Comparison of ENCODE assay signal across 10 cellular contexts in genomic region chr19:38853214-38853613, GRCh38. TPM values are rescaled to one million over a fixed set of nuclear protein-coding genes. Genes with fewer than 3 reads are reported as not detected.
DNase-seq lines count a peak whose midpoint lies in the region; ATAC-seq, FAIRE-seq and TF ChIP-seq lines count a peak whose summit lies in the region.
"Had no signal": no experiment of that assay in that cellular context is flagged by ENCODE, and none has a peak within 500 bp of the region (broad histone marks: within the 10 kb centered on the region; RNA-seq: fewer than 3 reads in every experiment).

No MANE protein-coding gene starts in this region.

- peak overlapping the region; percentile 86; the same call in 1 of the 2 replicates for H3K27ac ChIP-seq in WERI-Rb-1

- H3K27me3 Mint-ChIP-seq in activated CD4-positive, alpha-beta T cell treated with anti-CD3 and anti-CD28 coated beads for 36 hours = no peaks in the 10 kb centered on the region
- peaks cover 26% of the 10 kb centered on the region for H3K27me3 Mint-ChIP-seq in glutamatergic neuron (ENCODE audit: unreplicated experiment)
- H3K27me3 Mint-ChIP-seq in stimulated activated naive B cell treated with anti-CD40 and anti-IgM and Interleukin-4, amounts not matched to agents 10 μg/mL and 1 μg/mL and 100 μg/mL, for 72 hours = no peaks in the 10 kb centered on the region

- CTCF ChIA-PET in activated CD4-positive, alpha-beta T cell treated with anti-CD3 and anti-CD28 coated beads for 36 hours (lab: Charles Lee) = interaction anchor here (0.9 to 1.6 kb wide), 7 partner anchors 11 to 34 kb away, joined by 4 to 10 read pairs (median 6); partner anchors contain the start of gene ECH1

- peak overlapping the region; percentile 89; the same call in 1 of the 2 replicates for H3K4me3 ChIP-seq in WERI-Rb-1 (ENCODE audit: low read depth, low read length)

- H3K9me3 Mint-ChIP-seq in activated CD4-positive, alpha-beta T cell treated with anti-CD3 and anti-CD28 coated beads for 36 hours (ENCODE audit: low read depth) = no peaks in the 10 kb centered on the region
- H3K9me3 Mint-ChIP-seq in glutamatergic neuron (ENCODE audit: unreplicated experiment) = peaks cover 25% of the 10 kb centered on the region
- H3K9me3 Mint-ChIP-seq in stimulated activated naive B cell treated with anti-CD40 and anti-IgM and Interleukin-4, amounts not matched to agents 10 μg/mL and 1 μg/mL and 100 μg/mL, for 72 hours = no peaks in the 10 kb centered on the region

- TF ChIP-seq CTCF in WERI-Rb-1 (IDR thresholded peaks at IDR 0.05; ENCODE audit: low read depth, low read length) (no peak), glutamatergic neuron (IDR thresholded peaks at IDR 0.05; ENCODE audit: partially characterized antibody, unreplicated experiment) (no peak)

- H3K36me3 Mint-ChIP-seq in activated CD4-positive, alpha-beta T cell treated with anti-CD3 and anti-CD28 coated beads for 36 hours (ENCODE audit: low read depth) = peaks cover 14% of the 10 kb centered on the region
- H3K36me3 Mint-ChIP-seq in glutamatergic neuron (ENCODE audit: unreplicated experiment) = peaks cover 5% of the 10 kb centered on the region
- peaks cover 20 to 34% of the 10 kb centered on the region in 2 donors for H3K36me3 Mint-ChIP-seq in stimulated activated naive B cell treated with anti-CD40 and anti-IgM and Interleukin-4, amounts not matched to agents 10 μg/mL and 1 μg/mL and 100 μg/mL, for 72 hours

- H3K27me3 ChIP-seq in WERI-Rb-1 (ENCODE audit: insufficient read depth, low read depth, severe bottlenecking) = no peaks in the 10 kb centered on the region

- no peaks in the 10 kb centered on the region for H3K9me3 ChIP-seq in WERI-Rb-1 (ENCODE audit: severe bottlenecking)

- peaks cover 29% of the 10 kb centered on the region for H3K4me1 Mint-ChIP-seq in activated CD4-positive, alpha-beta T cell treated with anti-CD3 and anti-CD28 coated beads for 36 hours
- H3K4me1 Mint-ChIP-seq in glutamatergic neuron (ENCODE audit: low read depth, unreplicated experiment) = peaks cover 11% of the 10 kb centered on the region
- H3K4me1 Mint-ChIP-seq in stimulated activated naive B cell treated with anti-CD40 and anti-IgM and Interleukin-4, amounts not matched to agents 10 μg/mL and 1 μg/mL and 100 μg/mL, for 72 hours = peaks cover 33 to 47% of the 10 kb centered on the region in 2 donors

- POLR2A ChIA-PET in activated CD4-positive, alpha-beta T cell treated with anti-CD3 and anti-CD28 coated beads for 36 hours (lab: Charles Lee) = interaction anchor here (0.6 to 1.3 kb wide), 7 partner anchors 9 to 77 kb away, joined by 3 to 12 read pairs (median 3); partner anchors contain the start of genes MRPS12 and SARS2

- ATAC-seq in activated CD4-positive, alpha-beta T cell treated with anti-CD3 and anti-CD28 coated beads for 36 hours = no peak
- ATAC-seq in stimulated activated naive B cell treated with anti-CD40 and anti-IgM and Interleukin-4, amounts not matched to agents 10 μg/mL and 1 μg/mL and 100 μg/mL, for 72 hours (replicated peaks) = no peak
- ATAC-seq in HG03378 (IDR thresholded peaks at IDR 0.05; ENCODE audit: unreplicated experiment) = no peak
- ATAC-seq: right cardiac atrium had no signal

- DNase-seq in activated CD4-positive, alpha-beta T cell treated with anti-CD3 and anti-CD28 coated beads for 36 hours = no peak
- no peak for DNase-seq in activated CD4-positive, alpha-beta T cell treated with anti-CD3 and anti-CD28 coated beads, Interleukin-2, amount 50 U/mL, for 4 hours
- DNase-seq in WERI-Rb-1 (no peak), glutamatergic neuron (no peak), frontal cortex (ENCODE audit: low spot score in 2 of 2) (no peak), urothelium cell line (ENCODE audit: low spot score) (no peak)
- DNase-seq in stimulated activated naive B cell treated with anti-CD40 and anti-IgM and Interleukin-4, amounts not matched to agents 10 μg/mL and 1 μg/mL and 100 μg/mL, for 72 hours = no peak

- H3K27ac Mint-ChIP-seq in activated CD4-positive, alpha-beta T cell treated with anti-CD3 and anti-CD28 coated beads for 36 hours = peak overlapping the region; percentile 95
- peak overlapping the region; percentile 88 for H3K27ac Mint-ChIP-seq in glutamatergic neuron (ENCODE audit: unreplicated experiment)
- peak overlapping the region; percentile 99 for H3K27ac Mint-ChIP-seq in stimulated activated naive B cell treated with anti-CD40 and anti-IgM and Interleukin-4, amounts not matched to agents 10 μg/mL and 1 μg/mL and 100 μg/mL, for 72 hours

- peaks cover 12% of the 10 kb centered on the region for H3K36me3 ChIP-seq in WERI-Rb-1

- FAIRE-seq in frontal cortex (lab: Jason Lieb, UNC) (no peak), urothelium cell line (lab: Jason Lieb, UNC) (no peak)
- FAIRE-seq: TTC549 had no signal

- H3K4me3 Mint-ChIP-seq in activated CD4-positive, alpha-beta T cell treated with anti-CD3 and anti-CD28 coated beads for 36 hours = peak overlapping the region; percentile 97
- H3K4me3 Mint-ChIP-seq in glutamatergic neuron (ENCODE audit: unreplicated experiment) = peak overlapping the region; percentile 93
- H3K4me3 Mint-ChIP-seq in stimulated activated naive B cell treated with anti-CD40 and anti-IgM and Interleukin-4, amounts not matched to agents 10 μg/mL and 1 μg/mL and 100 μg/mL, for 72 hours = peak overlapping the region; percentile 91 to 98

- intact Hi-C loops in activated CD4-positive, alpha-beta T cell treated with anti-CD3 and anti-CD28 coated beads for 36 hours (cut with DNase I, micrococcal nuclease) = loop anchor here (5.0 kb wide), 3 partner anchors 196 to 426 kb away; partner anchors contain the start of genes PAK4 (in 1 of the 2) and RASGRP4 (in 1 of the 2)

RNA-seq across cellular contexts. Expression of gene HNRNPL, which starts 3.4 kb away (rescaled TPM):
- 100 to 1,000 TPM; 714 to 722 TPM for total RNA-seq in activated CD4-positive, alpha-beta T cell treated with anti-CD3 and anti-CD28 coated beads for 36 hours
- total RNA-seq in glutamatergic neuron (ENCODE audit: unreplicated experiment) (371 TPM), frontal cortex (372 TPM)

RNA-seq across cellular contexts. Expression of gene ECH1, which starts 21.6 kb away (rescaled TPM):
- total RNA-seq in activated CD4-positive, alpha-beta T cell treated with anti-CD3 and anti-CD28 coated beads for 36 hours = 100 to 1,000 TPM; 114 to 154 TPM
- total RNA-seq in glutamatergic neuron (ENCODE audit: unreplicated experiment) (77.8 TPM), frontal cortex (15.1 TPM)

RNA-seq across cellular contexts. Expression of gene RINL, which starts 24.9 kb away (rescaled TPM):
- 10 to 100 TPM; 85.8 to 90.3 TPM for total RNA-seq in activated CD4-positive, alpha-beta T cell treated with anti-CD3 and anti-CD28 coated beads for 36 hours
- total RNA-seq in glutamatergic neuron (ENCODE audit: unreplicated experiment) (2.7 TPM), frontal cortex (5.3 TPM)

RNA-seq across cellular contexts. Expression of gene LGALS4, which starts 40.5 kb away (rescaled TPM):
- total RNA-seq in activated CD4-positive, alpha-beta T cell treated with anti-CD3 and anti-CD28 coated beads for 36 hours = 1 to 10 TPM in 1 of 2 experiments, under 1 TPM in 1; 0.59 to 1.1 TPM
- total RNA-seq in glutamatergic neuron (ENCODE audit: unreplicated experiment) = not detected
- total RNA-seq in frontal cortex = under 0.01 TPM

RNA-seq across cellular contexts. Expression of gene SIRT2, which starts 46.2 kb away (rescaled TPM):
- 10 to 100 TPM; 17.8 to 23.1 TPM for total RNA-seq in activated CD4-positive, alpha-beta T cell treated with anti-CD3 and anti-CD28 coated beads for 36 hours
- total RNA-seq in glutamatergic neuron (ENCODE audit: unreplicated experiment) (91.3 TPM), frontal cortex (56.7 TPM)

Comparison
In these comparisons a context has a peak if more than half of its experiments do, and no peak if none do; other contexts are left out.
1. RNA of gene RINL, which starts 24.9 kb away (total RNA-seq): 85.8 to 90.3 TPM in activated CD4-positive, alpha-beta T cell treated with anti-CD3 and anti-CD28 coated beads for 36 hours; 5.3 TPM in frontal cortex (single experiment) and 2.7 TPM in glutamatergic neuron (single experiment); every median in the first group is over 10 times any median in the second.
2. Peak in every context shown above with its lines, with median percentiles within 50 percentile points of each other: H3K27ac Mint-ChIP-seq and H3K4me3 Mint-ChIP-seq.